Comparison of ENCODE assay signal across 1 cellular context in the genomic region with DNA sequence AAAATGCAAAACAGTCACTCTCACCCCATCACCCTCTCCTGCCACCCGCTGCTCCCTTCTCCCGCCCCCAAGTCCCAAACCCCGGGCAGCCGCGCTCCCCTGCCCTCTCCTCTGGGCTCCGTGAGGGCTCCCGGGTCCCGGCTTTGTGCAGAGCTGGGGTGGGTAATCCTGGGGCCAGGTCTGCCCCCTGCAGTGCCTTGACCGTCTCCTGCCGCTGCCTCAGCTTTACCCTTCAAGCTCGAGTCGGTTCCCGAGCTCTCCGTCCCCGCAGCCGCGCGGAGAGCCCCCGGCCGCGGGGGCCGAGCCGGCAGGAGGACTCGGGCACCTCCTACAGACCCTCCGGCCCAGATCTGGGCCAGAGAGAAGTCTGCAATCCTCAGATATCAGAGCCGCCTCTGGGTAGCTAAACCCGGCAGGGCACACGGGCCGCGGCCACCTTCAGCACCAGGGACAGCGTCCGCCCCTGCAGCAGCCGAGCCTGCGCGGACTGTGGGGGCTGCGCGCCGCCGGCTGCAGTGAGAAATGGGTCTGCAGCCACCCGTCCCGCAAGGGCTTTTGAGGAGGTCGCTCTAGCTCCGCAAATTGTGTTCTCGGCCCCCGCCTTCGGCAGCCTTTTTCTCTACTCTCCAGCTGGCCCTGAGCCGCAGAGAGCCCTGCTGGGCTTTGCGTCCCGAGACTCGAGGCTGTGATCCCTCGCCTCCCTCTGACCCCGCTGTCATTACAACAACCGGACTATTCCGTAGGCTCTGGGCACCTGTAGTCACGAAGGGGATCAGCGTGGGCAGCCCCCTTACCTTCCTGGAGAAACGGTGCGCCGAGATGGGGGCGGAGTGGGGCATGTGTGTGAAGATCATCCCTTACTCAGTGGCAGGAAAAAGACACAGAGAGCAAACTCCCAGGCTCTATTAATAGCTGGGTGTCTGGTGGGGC.
A peak's percentile ranks its signal among the peaks of the same experiment; 100 is the strongest.
TF ChIP-seq lines count a peak whose summit lies in the region.

No MANE protein-coding gene starts in this region.

TF ChIP-seq in HepG2, 621 proteins besides CTCF, POLR2A, EP300 and RAD21 (continued from another document):
- TF ChIP-seq NFE2L1 (CRISPR knock-in tag; IDR thresholded peaks at IDR 0.05; ENCODE audit: borderline replicate concordance) (no peak), ZNF160 (CRISPR knock-in tag; IDR thresholded peaks at IDR 0.05) (peak; percentile 70; the same call in 1 of the 2 replicates), ZFP62 (CRISPR knock-in tag; IDR thresholded peaks at IDR 0.05) (no peak), MBD4 (IDR thresholded peaks at IDR 0.05; ENCODE audit: borderline replicate concordance, low read length) (no peak), JDP2 (CRISPR knock-in tag; IDR thresholded peaks at IDR 0.05; ENCODE audit: borderline replicate concordance) (no peak; the same call in 1 of the 2 replicates), ZNF382 (CRISPR knock-in tag; IDR thresholded peaks at IDR 0.05; ENCODE audit: borderline replicate concordance) (no peak), ETV5 (CRISPR knock-in tag; IDR thresholded peaks at IDR 0.05; ENCODE audit: borderline replicate concordance) (no peak; the same call in 1 of the 2 replicates), HOXA5 (CRISPR knock-in tag; IDR thresholded peaks at IDR 0.05) (peak; percentile 91), ZFY (CRISPR knock-in tag; IDR thresholded peaks at IDR 0.05) (peak; percentile 29; the same call in 1 of the 2 replicates), CC2D1A (CRISPR knock-in tag; IDR thresholded peaks at IDR 0.05) (no peak), PHB2 (IDR thresholded peaks at IDR 0.05; ENCODE audit: partially characterized antibody) (no peak), NFIC (IDR thresholded peaks at IDR 0.05; ENCODE audit: low read length) (no peak), MIXL1 (CRISPR knock-in tag; IDR thresholded peaks at IDR 0.05) (peak; percentile 53; the same call in 1 of the 2 replicates), ADNP (CRISPR knock-in tag; IDR thresholded peaks at IDR 0.05) (no peak), THAP11 (CRISPR knock-in tag; IDR thresholded peaks at IDR 0.05) (peak; percentile 47; the same call in 1 of the 2 replicates)
- TF ChIP-seq, protein P1, sequence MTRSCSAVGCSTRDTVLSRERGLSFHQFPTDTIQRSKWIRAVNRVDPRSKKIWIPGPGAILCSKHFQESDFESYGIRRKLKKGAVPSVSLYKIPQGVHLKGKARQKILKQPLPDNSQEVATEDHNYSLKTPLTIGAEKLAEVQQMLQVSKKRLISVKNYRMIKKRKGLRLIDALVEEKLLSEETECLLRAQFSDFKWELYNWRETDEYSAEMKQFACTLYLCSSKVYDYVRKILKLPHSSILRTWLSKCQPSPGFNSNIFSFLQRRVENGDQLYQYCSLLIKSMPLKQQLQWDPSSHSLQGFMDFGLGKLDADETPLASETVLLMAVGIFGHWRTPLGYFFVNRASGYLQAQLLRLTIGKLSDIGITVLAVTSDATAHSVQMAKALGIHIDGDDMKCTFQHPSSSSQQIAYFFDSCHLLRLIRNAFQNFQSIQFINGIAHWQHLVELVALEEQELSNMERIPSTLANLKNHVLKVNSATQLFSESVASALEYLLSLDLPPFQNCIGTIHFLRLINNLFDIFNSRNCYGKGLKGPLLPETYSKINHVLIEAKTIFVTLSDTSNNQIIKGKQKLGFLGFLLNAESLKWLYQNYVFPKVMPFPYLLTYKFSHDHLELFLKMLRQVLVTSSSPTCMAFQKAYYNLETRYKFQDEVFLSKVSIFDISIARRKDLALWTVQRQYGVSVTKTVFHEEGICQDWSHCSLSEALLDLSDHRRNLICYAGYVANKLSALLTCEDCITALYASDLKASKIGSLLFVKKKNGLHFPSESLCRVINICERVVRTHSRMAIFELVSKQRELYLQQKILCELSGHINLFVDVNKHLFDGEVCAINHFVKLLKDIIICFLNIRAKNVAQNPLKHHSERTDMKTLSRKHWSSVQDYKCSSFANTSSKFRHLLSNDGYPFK (CRISPR knock-in tag; IDR thresholded peaks at IDR 0.05; ENCODE audit: borderline replicate concordance): no peak
- TF ChIP-seq, protein P2, sequence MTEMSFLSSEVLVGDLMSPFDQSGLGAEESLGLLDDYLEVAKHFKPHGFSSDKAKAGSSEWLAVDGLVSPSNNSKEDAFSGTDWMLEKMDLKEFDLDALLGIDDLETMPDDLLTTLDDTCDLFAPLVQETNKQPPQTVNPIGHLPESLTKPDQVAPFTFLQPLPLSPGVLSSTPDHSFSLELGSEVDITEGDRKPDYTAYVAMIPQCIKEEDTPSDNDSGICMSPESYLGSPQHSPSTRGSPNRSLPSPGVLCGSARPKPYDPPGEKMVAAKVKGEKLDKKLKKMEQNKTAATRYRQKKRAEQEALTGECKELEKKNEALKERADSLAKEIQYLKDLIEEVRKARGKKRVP (CRISPR knock-in tag; IDR thresholded peaks at IDR 0.05): 0 out of 4 replicates have a peak, but pooled peaks of 1 of the 2 experiments have one; percentile 26
- TF ChIP-seq, protein P3, sequence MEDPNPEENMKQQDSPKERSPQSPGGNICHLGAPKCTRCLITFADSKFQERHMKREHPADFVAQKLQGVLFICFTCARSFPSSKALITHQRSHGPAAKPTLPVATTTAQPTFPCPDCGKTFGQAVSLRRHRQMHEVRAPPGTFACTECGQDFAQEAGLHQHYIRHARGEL (CRISPR knock-in tag; IDR thresholded peaks at IDR 0.05): no peak
- TF ChIP-seq, protein P4, sequence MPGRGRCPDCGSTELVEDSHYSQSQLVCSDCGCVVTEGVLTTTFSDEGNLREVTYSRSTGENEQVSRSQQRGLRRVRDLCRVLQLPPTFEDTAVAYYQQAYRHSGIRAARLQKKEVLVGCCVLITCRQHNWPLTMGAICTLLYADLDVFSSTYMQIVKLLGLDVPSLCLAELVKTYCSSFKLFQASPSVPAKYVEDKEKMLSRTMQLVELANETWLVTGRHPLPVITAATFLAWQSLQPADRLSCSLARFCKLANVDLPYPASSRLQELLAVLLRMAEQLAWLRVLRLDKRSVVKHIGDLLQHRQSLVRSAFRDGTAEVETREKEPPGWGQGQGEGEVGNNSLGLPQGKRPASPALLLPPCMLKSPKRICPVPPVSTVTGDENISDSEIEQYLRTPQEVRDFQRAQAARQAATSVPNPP (CRISPR knock-in tag; IDR thresholded peaks at IDR 0.05): no peak
